10 cellular contexts compared by ENCODE assay signal in the genomic region with DNA sequence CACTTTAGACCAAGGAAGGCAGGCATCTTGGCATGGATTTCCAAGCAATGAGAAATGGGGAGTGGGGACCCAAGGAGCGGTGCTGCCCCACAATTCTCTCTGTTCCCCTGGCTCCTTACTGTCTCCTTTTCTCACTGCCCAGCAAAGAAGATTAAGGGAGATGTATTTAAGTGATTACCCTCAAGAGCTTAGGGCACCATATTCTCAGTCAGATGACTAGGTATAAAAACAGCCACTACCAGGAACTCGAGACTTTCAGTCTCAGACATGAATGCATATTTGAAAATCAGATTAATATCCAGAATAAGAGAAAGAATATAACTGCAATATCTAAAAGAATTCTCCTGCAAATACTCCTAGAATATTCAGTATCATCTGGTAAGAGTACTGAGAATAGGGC. TPM values are rescaled to one million over a fixed set of nuclear protein-coding genes. Genes with fewer than 3 reads are reported as not detected.
DNase-seq lines count a peak whose midpoint lies in the region; FAIRE-seq and TF ChIP-seq lines count a peak whose summit lies in the region.
"Had no signal": no experiment of that assay in that cellular context is flagged by ENCODE, and none has a peak within 500 bp of the region (broad histone marks: within the 10 kb centered on the region; RNA-seq: fewer than 3 reads in every experiment).

A gene (minus strand): TSS at position 101 of the 400 bp plus-strand sequence. CDS start 75 bp downstream, at position 26.

- H3K9me2 ChIP-seq in hepatocyte (replicated peaks; ENCODE audit: insufficient read depth) = no peaks in the 10 kb centered on the region

- no peak within 1 kb of the TSS for H2AFZ ChIP-seq in hepatocyte

- intact Hi-C loops in ascending aorta (cut with DNase I) (no loop called here), sigmoid colon (cut with DNase I) (loop anchor here (2.0 kb wide), 1 partner anchor 71 kb away; no protein-coding TSS in a partner anchor)

- H3K9me3 Mint-ChIP-seq in IgD-negative memory B cell = peaks cover 0 to 4% (median 2%) of the 10 kb centered on the region in 3 donors

- no peaks in the 10 kb centered on the region for H3K4me1 Mint-ChIP-seq in IgD-negative memory B cell

- DNase-seq in ascending aorta (ENCODE audit: low spot score in 2 of 2) = no peak
- DNase-seq in hepatocyte (ENCODE audit: low spot score) = no peak
- no peak for DNase-seq in sigmoid colon
- DNase-seq in D721Med (ENCODE audit: insufficient read length, low spot score) = no peak
- DNase-seq in NCI-H1436 treated with DMSO at 0.1 percent for 48 hours (lab: John Stamatoyannopoulos, UW) = no peak
- DNase-seq in NCI-H2081 (lab: John Stamatoyannopoulos, UW) = no peak
- DNase-seq in NCI-H2081 treated with DMSO at 0.1 percent for 48 hours (lab: John Stamatoyannopoulos, UW) = no peak
- DNase-seq: NCI-H146 had no signal

- no peak for FAIRE-seq in D721Med (lab: Jason Lieb, UNC)

- H3K9me3 ChIP-seq in ascending aorta = no peaks in the 10 kb centered on the region
- H3K9me3 ChIP-seq in hepatocyte (ENCODE audit: low read depth) = no peaks in the 10 kb centered on the region
- H3K9me3 ChIP-seq in sigmoid colon = no peaks in the 10 kb centered on the region

- no peak for TF ChIP-seq POLR2A in sigmoid colon (IDR thresholded peaks at IDR 0.05)

- no peaks in the 10 kb centered on the region for H3K27me3 ChIP-seq in ascending aorta
- no peaks in the 10 kb centered on the region for H3K27me3 ChIP-seq in hepatocyte
- no peaks in the 10 kb centered on the region for H3K27me3 ChIP-seq in sigmoid colon

- H3K4me1 ChIP-seq in ascending aorta (no peaks in the 10 kb centered on the region), hepatocyte (ENCODE audit: insufficient read depth) (peaks cover 23% of the 10 kb centered on the region), sigmoid colon (no peaks in the 10 kb centered on the region)

- no peak for TF ChIP-seq CTCF in ascending aorta (IDR thresholded peaks at IDR 0.05)
- TF ChIP-seq CTCF in hepatocyte (IDR thresholded peaks at IDR 0.05; ENCODE audit: poor library complexity) = no peak
- no peak for TF ChIP-seq CTCF in sigmoid colon (IDR thresholded peaks at IDR 0.05)
- no peak for TF ChIP-seq CTCF in D721Med (IDR thresholded peaks at IDR 0.05; ENCODE audit: insufficient read depth, missing control alignments)

- H3K4me2 ChIP-seq in hepatocyte = no peak within 1 kb of the TSS

- H3K27ac ChIP-seq in ascending aorta = no peak within 1 kb of the TSS
- no peak within 1 kb of the TSS for H3K27ac ChIP-seq in hepatocyte
- H3K27ac ChIP-seq in sigmoid colon = no peak within 1 kb of the TSS

- peaks cover 6% of the 10 kb centered on the region for H3K27me3 Mint-ChIP-seq in IgD-negative memory B cell
- H3K27me3 Mint-ChIP-seq: activated naive CD8-positive, alpha-beta T cell had no signal

- no peaks in the 10 kb centered on the region for H3K36me3 Mint-ChIP-seq in IgD-negative memory B cell
- H3K36me3 Mint-ChIP-seq: activated naive CD8-positive, alpha-beta T cell had no signal

- H3K79me2 ChIP-seq in hepatocyte = peaks cover 16% of the 10 kb centered on the region

- H3K36me3 ChIP-seq in ascending aorta = no peaks in the 10 kb centered on the region
- H3K36me3 ChIP-seq in hepatocyte (replicated peaks; ENCODE audit: insufficient read depth, low read depth) = no peaks in the 10 kb centered on the region
- no peaks in the 10 kb centered on the region for H3K36me3 ChIP-seq in sigmoid colon

- TF ChIP-seq EP300 in sigmoid colon (IDR thresholded peaks at IDR 0.05) = no peak

- H4K20me1 ChIP-seq in hepatocyte (ENCODE audit: insufficient read depth, poor library complexity, severe bottlenecking) = no peaks in the 10 kb centered on the region

- H3K4me3 ChIP-seq in ascending aorta (no peak within 1 kb of the TSS), hepatocyte (no peak within 1 kb of the TSS), sigmoid colon (no peak within 1 kb of the TSS)

- WGBS in hepatocyte (ENCODE audit: low lambda C conversion rate, missing lambda C conversion rate) = 84% methylated on average over 2 of the region's 2 CpGs
- 87 to 92% methylated on average over 2 of the region's 2 CpGs for WGBS in sigmoid colon, 2 donors

- no peak within 1 kb of the TSS for H3K4me3 Mint-ChIP-seq in IgD-negative memory B cell
- H3K4me3 Mint-ChIP-seq: activated naive CD8-positive, alpha-beta T cell had no signal

- H3K27ac Mint-ChIP-seq in IgD-negative memory B cell = no peak within 1 kb of the TSS
- H3K27ac Mint-ChIP-seq: activated naive CD8-positive, alpha-beta T cell had no signal

RNA-seq across cellular contexts. Expression of the gene that starts here (rescaled TPM):
- polyA plus RNA-seq in IgD-negative memory B cell (115 TPM), hepatocyte (19.8 and 20.8 TPM in 2 replicates), sigmoid colon (10 to 100 TPM; 46.8 to 49.5 (median 47.9) TPM)
- total RNA-seq in ascending aorta (87.7 TPM), hepatocyte (31.6 and 37.9 TPM in 2 replicates), sigmoid colon (100 to 1,000 TPM in 1 of 4 donors, 10 to 100 TPM in 3; 41.9 to 127 (median 73.9) TPM)
